10 cellular contexts compared by ENCODE assay signal in genomic region chr12:52258335-52258901, GRCh38. TPM values are rescaled to one million over a fixed set of nuclear protein-coding genes. Genes with fewer than 3 reads are reported as not detected.
DNase-seq lines count a peak whose midpoint lies in the region; TF ChIP-seq lines count a peak whose summit lies in the region.
"Had no signal": no experiment of that assay in that cellular context is flagged by ENCODE, and none has a peak within 500 bp of the region (broad histone marks: within the 10 kb centered on the region; RNA-seq: fewer than 3 reads in every experiment).

No MANE protein-coding gene starts in this region.

- H2AFZ ChIP-seq in smooth muscle cell (ENCODE audit: low read depth) = no peak overlapping the region

- 22% methylated on average over 49 of the region's 72 CpGs for WGBS in smooth muscle cell (ENCODE audit: low lambda C conversion rate)

- no peaks in the 10 kb centered on the region for H4K20me1 ChIP-seq in smooth muscle cell (ENCODE audit: low read depth)

- no peak overlapping the region for H3K9ac ChIP-seq in smooth muscle cell (ENCODE audit: low read depth)

- CTCF ChIA-PET in RWPE1 (lab: Yijun Ruan, JAX) = no interaction called here

- H3K9me3 ChIP-seq in smooth muscle cell (replicated peaks; ENCODE audit: low read depth) = no peaks in the 10 kb centered on the region

- H3K27ac ChIP-seq in smooth muscle cell (ENCODE audit: low read depth) (no peak overlapping the region), RWPE1 (no peak overlapping the region)

- H3K79me2 ChIP-seq in smooth muscle cell (ENCODE audit: low read depth) = no peaks in the 10 kb centered on the region

- H3K27me3 ChIP-seq in H7 (ENCODE audit: control insufficient read depth, insufficient read depth, low read length) (peaks cover 25% of the 10 kb centered on the region), smooth muscle cell (ENCODE audit: low read depth) (peaks cover 84% of the 10 kb centered on the region)

- H3K4me3 ChIP-seq in H7 (ENCODE audit: insufficient read depth, low read depth, low read length) (peak overlapping the region; percentile 10; the same call in 1 of the 2 replicates), choroid plexus epithelial cell (ENCODE audit: low read depth, low read length) (no peak overlapping the region), smooth muscle cell (no peak overlapping the region)

- H3K4me1 ChIP-seq in smooth muscle cell (ENCODE audit: low read depth) = no peaks in the 10 kb centered on the region

- DNase-seq in H7 (peak; percentile 89), choroid plexus epithelial cell (ENCODE audit: low read depth) (peak; percentile 52), islet precursor cell (peak; percentile 82), smooth muscle cell (lab: John Stamatoyannopoulos, UW; ENCODE audit: unreplicated experiment) (no peak), germinal center (ENCODE audit: low spot score) (no peak), RWPE1 (ENCODE audit: low spot score) (no peak), kidney tubule cell (ENCODE audit: low spot score) (no peak)
- DNase-seq: naive B cell; NCI-H187 treated with DMSO at 0.1 percent for 48 hours; stimulated activated naive CD8-positive, alpha-beta T cell treated with anti-CD3 and anti-CD28 coated beads, Interleukin-15, Interleukin-2, amounts not matched to agents 100 U/mL and 50 U/mL, for 24 hours had no signal

- H3K4me2 ChIP-seq in smooth muscle cell = peak overlapping the region; percentile 66

- H3F3A ChIP-seq in smooth muscle cell (ENCODE audit: low read depth) = no peaks in the 10 kb centered on the region

- POLR2A ChIA-PET in RWPE1 (lab: Yijun Ruan, JAX; ENCODE audit: low non-redundant PET) = no interaction called here

- TF ChIP-seq CTCF in choroid plexus epithelial cell (conservative IDR thresholded peaks at IDR 0.05; ENCODE audit: low read depth, low read length) (peak; percentile 2), smooth muscle cell (IDR thresholded peaks at IDR 0.05; ENCODE audit: borderline replicate concordance, insufficient read depth, poor library complexity, severe bottlenecking) (peak; percentile 7), RWPE1 (conservative IDR thresholded peaks at IDR 0.05; ENCODE audit: low read depth) (no peak)

- H3K36me3 ChIP-seq in H7 (replicated peaks; ENCODE audit: control insufficient read depth, insufficient read depth, low read length) (no peaks in the 10 kb centered on the region), smooth muscle cell (ENCODE audit: low read depth) (no peaks in the 10 kb centered on the region)

RNA-seq across cellular contexts. Expression of gene KRT86, which starts 16.0 kb away (rescaled TPM):
- not detected in 2 replicates for total RNA-seq in H7 (2014; rRNA removed; shearing (Covaris generic))
- total RNA-seq in smooth muscle cell = not detected in 2 replicates
- polyA plus RNA-seq in smooth muscle cell = not detected in 2 replicates

RNA-seq across cellular contexts. Expression of gene KRT7, which starts 25.4 kb away (rescaled TPM):
- 0.80 and 1.1 TPM in 2 replicates for total RNA-seq in H7 (2014; rRNA removed; shearing (Covaris generic))
- total RNA-seq in smooth muscle cell = 168 and 214 TPM in 2 replicates
- 190 and 744 TPM in 2 replicates for polyA plus RNA-seq in smooth muscle cell

RNA-seq across cellular contexts. Expression of gene KRT81, which starts 32.9 kb away (rescaled TPM):
- not detected in 2 replicates for total RNA-seq in H7 (2014; rRNA removed; shearing (Covaris generic))
- 0.18 and 1.4 TPM in 2 replicates for total RNA-seq in smooth muscle cell
- polyA plus RNA-seq in smooth muscle cell = 0.49 and 1.7 TPM in 2 replicates

Comparison
In these comparisons a context has a peak if more than half of its experiments do, and no peak if none do; other contexts are left out.
1. DNase-seq: peak in H7 (single experiment), choroid plexus epithelial cell (single experiment) and islet precursor cell (single experiment); none in smooth muscle cell (single experiment), germinal center (single experiment), RWPE1 (single experiment) and kidney tubule cell (single experiment).
2. RNA of gene KRT7, which starts 25.4 kb away (total RNA-seq): 168 to 214 TPM in smooth muscle cell; 0.80 to 1.1 TPM in H7; every median in the first group is over 10 times any median in the second.